Comparison of ENCODE assay signal across 10 cellular contexts in the genomic region with DNA sequence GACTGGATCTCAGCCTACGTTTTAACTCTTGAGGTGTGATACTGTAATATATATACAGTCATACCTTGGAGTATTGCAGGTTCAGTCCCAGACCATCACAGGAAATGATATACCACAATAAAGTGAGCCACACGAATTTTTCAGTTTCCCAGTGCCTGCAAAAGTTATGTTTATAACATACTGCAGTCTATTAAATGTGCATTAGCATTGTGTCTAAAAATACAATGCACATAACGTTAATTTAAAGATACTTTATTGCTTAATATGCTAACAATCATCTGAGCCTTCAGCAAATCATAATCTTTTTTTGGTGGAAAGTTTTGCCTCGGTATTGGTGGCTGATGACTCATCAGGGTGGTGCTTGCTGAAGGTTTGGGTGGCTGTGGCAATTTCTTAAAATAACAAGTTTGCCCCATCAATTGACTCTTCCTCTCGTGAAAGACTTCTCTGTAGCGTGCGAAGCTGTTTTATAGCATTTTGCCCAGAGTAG. TPM values are rescaled to one million over a fixed set of nuclear protein-coding genes. Genes with fewer than 3 reads are reported as not detected.
DNase-seq lines count a peak whose midpoint lies in the region; ATAC-seq and TF ChIP-seq lines count a peak whose summit lies in the region.
"Had no signal": no experiment of that assay in that cellular context is flagged by ENCODE, and none has a peak within 500 bp of the region (broad histone marks: within the 10 kb centered on the region; RNA-seq: fewer than 3 reads in every experiment).

No MANE protein-coding gene starts in this region.

- no peaks in the 10 kb centered on the region for H3K27me3 Mint-ChIP-seq in MCF 10A (ENCODE audit: insufficient read depth, unreplicated experiment)
- H3K27me3 Mint-ChIP-seq in memory B cell: no peaks in the 10 kb centered on the region

- DNase-seq in MCF 10A (ENCODE audit: unreplicated experiment): peak; percentile 30
- DNase-seq in breast epithelium (ENCODE audit: low spot score in 2 of 2): no peak
- peak; percentile 15 for DNase-seq in activated T-cell treated with anti-CD3 and anti-CD28 coated beads for 48 hours (ENCODE audit: low read depth)
- DNase-seq in memory B cell (ENCODE audit: low spot score in 2 of 2): no peak
- no peak for DNase-seq in foreskin melanocyte
- DNase-seq in HAP-1 (ENCODE audit: low spot score in 2 of 2): no peak
- no peak for DNase-seq in DMS79 (lab: John Stamatoyannopoulos, UW)
- DNase-seq: NCI-H2081 had no signal

- TF ChIP-seq CTCF in MCF 10A (IDR thresholded peaks at IDR 0.05; ENCODE audit: unreplicated experiment) (no peak), breast epithelium (IDR thresholded peaks at IDR 0.05) (no peak)

- intact Hi-C loops in MCF 10A (cut with micrococcal nuclease) (no loop called here), breast epithelium (cut with DNase I; ENCODE audit: low total_unique reads) (no loop called here)

- H3K9me3 ChIP-seq in breast epithelium: no peaks in the 10 kb centered on the region
- no peaks in the 10 kb centered on the region for H3K9me3 ChIP-seq in HAP-1

- H3K9me3 Mint-ChIP-seq in MCF 10A (ENCODE audit: unreplicated experiment) (no peaks in the 10 kb centered on the region), memory B cell (no peaks in the 10 kb centered on the region)

- no peak overlapping the region for H3K4me3 Mint-ChIP-seq in MCF 10A (ENCODE audit: unreplicated experiment)
- H3K4me3 Mint-ChIP-seq in memory B cell: no peak overlapping the region

- no peak for ATAC-seq in memory B cell (ENCODE audit: low read depth)
- ATAC-seq in HG02840 (IDR thresholded peaks at IDR 0.05; ENCODE audit: low FRiP score, unreplicated experiment): no peak

- H3K36me3 ChIP-seq in breast epithelium (no peaks in the 10 kb centered on the region), HAP-1 (replicated peaks) (peaks cover 18% of the 10 kb centered on the region)

- H3K27ac ChIP-seq in breast epithelium: no peak overlapping the region
- H3K27ac ChIP-seq: hepatocyte had no signal

- H3K27me3 ChIP-seq in breast epithelium (no peaks in the 10 kb centered on the region), HAP-1 (ENCODE audit: low read depth) (no peaks in the 10 kb centered on the region)
- H3K27me3 ChIP-seq: hepatocyte had no signal

- TF ChIP-seq POLR2A in breast epithelium (IDR thresholded peaks at IDR 0.05): no peak

- CTCF ChIA-PET in MCF 10A (lab: Yijun Ruan, JAX): no interaction called here

- H3K36me3 Mint-ChIP-seq in MCF 10A (ENCODE audit: insufficient read depth, unreplicated experiment) (peaks cover 70% of the 10 kb centered on the region), memory B cell (peaks cover 15% of the 10 kb centered on the region)

- BruUV-seq in MCF 10A (replicated peaks; lab: Mats Ljungman, UMichigan): no TSS peak

- H3K4me3 ChIP-seq in breast epithelium (no peak overlapping the region), HAP-1 (no peak overlapping the region)
- H3K4me3 ChIP-seq: hepatocyte had no signal

- H3K4me1 ChIP-seq in breast epithelium: no peaks in the 10 kb centered on the region
- no peaks in the 10 kb centered on the region for H3K4me1 ChIP-seq in HAP-1

- H3K4me1 Mint-ChIP-seq in MCF 10A (ENCODE audit: insufficient read depth, unreplicated experiment): no peaks in the 10 kb centered on the region
- H3K4me1 Mint-ChIP-seq in memory B cell: no peaks in the 10 kb centered on the region

- POLR2A ChIA-PET in MCF 10A (lab: Yijun Ruan, JAX): no interaction called here

- in situ Hi-C loops in HAP-1 (cut with MboI; ENCODE audit: low sequenced_read_pairs): no loop called here

- H3K27ac Mint-ChIP-seq in MCF 10A (ENCODE audit: low read depth, unreplicated experiment) (no peak overlapping the region), memory B cell (peak overlapping the region; percentile 21)

RNA-seq across cellular contexts. Expression of a gene that starts 18.9 kb away (rescaled TPM):
- total RNA-seq in MCF 10A (2022) (35.5 and 35.9 TPM in 2 replicates), breast epithelium (10 to 100 TPM; 23.6 to 37.9 (median 30.4) TPM)

RNA-seq across cellular contexts. Expression of a gene that starts 45.1 kb away (rescaled TPM):
- total RNA-seq in MCF 10A (2022) (44.9 and 49.5 TPM in 2 replicates), breast epithelium (10 to 100 TPM; 33.8 to 46.2 (median 37.0) TPM)

RNA-seq across cellular contexts. Expression of a gene that starts 45.3 kb away (rescaled TPM):
- total RNA-seq in MCF 10A (2022) (58.6 and 80.7 TPM in 2 replicates), breast epithelium (10 to 100 TPM; 24.9 to 32.6 (median 30.9) TPM)

Comparison
In these comparisons a context has a peak if more than half of its experiments do, and no peak if none do; other contexts are left out.
1. DNase-seq: peak in MCF 10A (single experiment) and activated T-cell treated with anti-CD3 and anti-CD28 coated beads for 48 hours (single experiment); none in breast epithelium (0 of 2), memory B cell (0 of 2), foreskin melanocyte (single experiment), HAP-1 (0 of 2) and DMS79 (single experiment).